23 cellular contexts compared by ENCODE assay signal in the genomic region with DNA sequence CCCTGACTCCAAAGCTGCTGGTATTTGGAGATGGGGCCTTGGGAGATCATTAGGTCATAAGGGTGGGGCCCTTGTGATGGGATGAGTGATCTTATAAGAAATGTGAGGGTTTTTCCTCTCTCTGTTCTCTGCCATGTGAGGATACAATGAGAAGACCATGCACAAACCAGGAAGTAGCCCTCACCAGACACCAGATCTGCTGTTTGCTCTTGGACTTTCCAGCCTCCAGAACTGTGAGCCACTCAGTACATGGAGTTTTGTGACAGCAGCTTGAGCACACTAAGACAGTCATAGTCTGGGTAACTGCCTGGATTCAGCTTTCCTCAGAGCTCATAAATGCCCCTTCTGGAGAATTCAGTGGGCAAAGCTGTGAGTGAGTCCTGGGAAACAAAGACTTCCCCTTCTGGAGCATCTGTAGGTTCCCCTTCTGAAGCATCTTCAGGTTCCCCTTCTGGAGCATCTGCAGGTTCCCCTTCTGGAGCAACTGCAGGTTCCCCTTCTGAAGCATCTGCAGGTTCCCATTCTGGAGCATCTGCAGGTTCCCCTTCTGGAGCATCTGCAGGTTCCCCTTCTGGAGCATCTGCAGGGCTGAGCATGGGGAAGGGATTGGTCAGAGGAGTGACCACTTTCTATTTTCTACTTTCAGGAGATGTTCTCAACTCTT. TPM values are rescaled to one million over a fixed set of nuclear protein-coding genes. Genes with fewer than 3 reads are reported as not detected.
DNase-seq lines count a peak whose midpoint lies in the region; ATAC-seq and TF ChIP-seq lines count a peak whose summit lies in the region.
"Had no signal": no experiment of that assay in that cellular context is flagged by ENCODE, and none has a peak within 500 bp of the region (broad histone marks: within the 10 kb centered on the region; RNA-seq: fewer than 3 reads in every experiment).

No MANE protein-coding gene starts in this region.

- ATAC-seq in esophagus mucosa, result peak; percentile 29
- ATAC-seq in activated naive CD8-positive, alpha-beta T cell treated with anti-CD3 and anti-CD28 coated beads, Interleukin-2, amount 50 U/mL, for 24 hours, result no peak
- ATAC-seq: GM12878, GM23338 had no signal

- TF ChIP-seq CTCF in NB4 (IDR thresholded peaks at IDR 0.05; ENCODE audit: low read depth, low read length), result no peak

- H3K27me3 Mint-ChIP-seq in activated naive CD8-positive, alpha-beta T cell treated with anti-CD3 and anti-CD28 coated beads, Interleukin-2, amount 50 U/mL, for 24 hours, result peaks cover 2% of the 10 kb centered on the region

- H3K4me1 Mint-ChIP-seq in activated naive CD8-positive, alpha-beta T cell treated with anti-CD3 and anti-CD28 coated beads, Interleukin-2, amount 50 U/mL, for 24 hours, result no peaks in the 10 kb centered on the region
- H3K4me1 Mint-ChIP-seq: CD4-positive, alpha-beta memory T cell; GM23338 had no signal

- no peak for TF ChIP-seq POLR2A in NB4 (IDR thresholded peaks at IDR 0.05; ENCODE audit: extremely low read depth, insufficient read length)

- DNase-seq in CD1c-positive myeloid dendritic cell (ENCODE audit: extremely low spot score) (peak; percentile 88), KBM-7 (peak; percentile 57), NB4 (ENCODE audit: low read depth) (peak; percentile 43), activated gamma-delta T cell treated with Interleukin-2 at 50 U/mL for 16 hours (no peak), NCI-H510A treated with DMSO at 0.1 percent for 48 hours (lab: John Stamatoyannopoulos, UW) (no peak)
- DNase-seq in activated naive CD8-positive, alpha-beta T cell treated with anti-CD3 and anti-CD28 coated beads, Interleukin-2, amount 50 U/mL, for 24 hours, result no peak
- DNase-seq: Caco-2; CD4-positive, alpha-beta memory T cell; DMS 273 treated with DMSO at 0.1 percent for 48 hours; DMS79 treated with DMSO at 0.1 percent for 48 hours; IMR-90; NCI-H1105; NCI-H146; NCI-H2029 treated with DMSO at 0.1 percent for 48 hours; NCI-H226; NCI-H524 treated with DMSO at 0.1 percent for 48 hours; NCI-H82; SJCRH30 had no signal

- H3K4me3 Mint-ChIP-seq in activated naive CD8-positive, alpha-beta T cell treated with anti-CD3 and anti-CD28 coated beads, Interleukin-2, amount 50 U/mL, for 24 hours, result no peak overlapping the region
- H3K4me3 Mint-ChIP-seq: GM23338; T-helper 1 cell treated with Interleukin-12 subunit alpha and Interleukin-12 subunit beta and Interleukin-4 antibody, amounts not matched to agents 30 μg/mL and 1 μg/mL, for 36 hours had no signal

- H3K36me3 Mint-ChIP-seq in activated naive CD8-positive, alpha-beta T cell treated with anti-CD3 and anti-CD28 coated beads, Interleukin-2, amount 50 U/mL, for 24 hours (ENCODE audit: low read depth), result no peaks in the 10 kb centered on the region

- no peak overlapping the region for H3K27ac Mint-ChIP-seq in activated naive CD8-positive, alpha-beta T cell treated with anti-CD3 and anti-CD28 coated beads, Interleukin-2, amount 50 U/mL, for 24 hours
- H3K27ac Mint-ChIP-seq: CD4-positive, alpha-beta memory T cell; GM23338; T-helper 1 cell treated with Interleukin-12 subunit alpha and Interleukin-12 subunit beta and Interleukin-4 antibody, amounts not matched to agents 30 μg/mL and 1 μg/mL, for 36 hours had no signal

- H3K4me3 ChIP-seq in NB4 (ENCODE audit: low read depth, low read length), result no peak overlapping the region
- H3K4me3 ChIP-seq: GM12878, GM23338, HAP-1, SJCRH30 had no signal

- H3K9me3 Mint-ChIP-seq in activated naive CD8-positive, alpha-beta T cell treated with anti-CD3 and anti-CD28 coated beads, Interleukin-2, amount 50 U/mL, for 24 hours, result no peaks in the 10 kb centered on the region
- H3K9me3 Mint-ChIP-seq: GM23338 had no signal

- in situ Hi-C loops in KBM-7 (cut with MboI; ENCODE audit: low pct_unique_long_range_greater_than_20kb, low sequenced_read_pairs), result no loop called here

RNA-seq across cellular contexts. Expression of gene PPP4R3A, which starts 11.1 kb away (rescaled TPM):
- 49.7 TPM for total RNA-seq in esophagus mucosa

Comparison
In these comparisons a context has a peak if more than half of its experiments do, and no peak if none do; other contexts are left out.
1. DNase-seq: peak in CD1c-positive myeloid dendritic cell (single experiment), KBM-7 (single experiment) and NB4 (single experiment); none in activated gamma-delta T cell treated with Interleukin-2 at 50 U/mL for 16 hours (single experiment), NCI-H510A treated with DMSO at 0.1 percent for 48 hours (single experiment) and activated naive CD8-positive, alpha-beta T cell treated with anti-CD3 and anti-CD28 coated beads, Interleukin-2, amount 50 U/mL, for 24 hours (single experiment).